Comparison of ENCODE assay signal across 19 cellular contexts in the genomic region with DNA sequence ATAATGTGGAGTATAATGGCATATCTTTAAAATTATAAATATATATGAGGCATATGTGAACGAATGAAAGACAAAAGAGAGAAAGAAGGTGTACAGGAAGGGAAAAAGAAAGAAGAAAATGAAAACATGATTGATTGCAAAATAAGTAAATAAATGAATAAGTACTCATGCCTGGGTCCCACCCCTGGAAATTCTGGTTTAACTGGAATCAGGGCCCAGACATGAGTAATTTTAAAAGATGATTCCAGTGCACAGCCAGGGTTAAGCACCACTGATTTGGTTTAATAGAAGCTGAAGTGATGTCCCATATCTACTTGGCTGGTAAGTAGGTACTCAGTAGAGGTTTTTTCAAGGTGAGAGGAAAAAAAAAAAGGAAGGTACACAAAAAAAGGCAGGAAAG. TPM values are rescaled to one million over a fixed set of nuclear protein-coding genes. Genes with fewer than 3 reads are reported as not detected.
A peak's percentile ranks its signal among the peaks of the same experiment; 100 is the strongest.
DNase-seq lines count a peak whose midpoint lies in the region; ATAC-seq and TF ChIP-seq lines count a peak whose summit lies in the region.
"Had no signal": no experiment of that assay in that cellular context is flagged by ENCODE, and none has a peak within 500 bp of the region (broad histone marks: within the 10 kb centered on the region; RNA-seq: fewer than 3 reads in every experiment).

No MANE protein-coding gene starts in this region.

- H2BK15ac ChIP-seq in mesendoderm (replicated peaks; ENCODE audit: low read depth), result no peak overlapping the region

- H2BK120ac ChIP-seq in trophoblast cell (ENCODE audit: insufficient read depth, low read length, poor library complexity) (peak overlapping the region; percentile 30), mesendoderm (ENCODE audit: low read depth, low read length) (no peak overlapping the region)

- H3F3A ChIP-seq in MM.1S (ENCODE audit: insufficient read depth, low read length), result peaks cover 13% of the 10 kb centered on the region

- DNase-seq in DMS53 (lab: John Stamatoyannopoulos, UW) (peak; percentile 82), MM.1S (no peak), trophoblast cell (peak; percentile 72 to 93), HuH-7.5 (ENCODE audit: low spot score) (no peak), caudate nucleus (lab: John Stamatoyannopoulos, UW) (no peak), mesendoderm (no peak)
- no peak for DNase-seq in stimulated activated effector memory CD8-positive, alpha-beta T cell treated with anti-CD3 and anti-CD28 coated beads, Interleukin-12 subunit alpha, Interleukin-12 subunit beta, amount 100 ng/mL, for 72 hours (ENCODE audit: low spot score in 2 of 2)
- DNase-seq: activated CD4-positive, CD25-positive, alpha-beta regulatory T cell; central memory CD4-positive, alpha-beta T cell; COR-L47; effector CD4-positive, alpha-beta T cell; KG1; NCI-H2227 treated with DMSO at 0.1 percent for 48 hours; Right ventricle myocardium superior; sigmoid colon; stimulated activated CD4-positive, alpha-beta T cell treated with anti-CD3 and anti-CD28 coated beads, Interleukin-2, amount 100 ng/mL, for 48 hours; T-helper 17 cell had no signal

- H2AK5ac ChIP-seq in trophoblast cell (ENCODE audit: low read length) (no peak overlapping the region), mesendoderm (ENCODE audit: low read length) (no peak overlapping the region)

- no peak overlapping the region for H2BK5ac ChIP-seq in trophoblast cell (ENCODE audit: low read depth, low read length, poor library complexity)
- no peak overlapping the region for H2BK5ac ChIP-seq in mesendoderm (ENCODE audit: low read length)

- H3K9ac ChIP-seq in MM.1S (ENCODE audit: low read length) (peak overlapping the region; percentile 69), trophoblast cell (ENCODE audit: low read length) (no peak overlapping the region), mesendoderm (ENCODE audit: low read length) (no peak overlapping the region)

- H4K8ac ChIP-seq in trophoblast cell (ENCODE audit: low read depth, low read length), result no peak overlapping the region
- H4K8ac ChIP-seq in mesendoderm (ENCODE audit: low read depth, low read length), result no peak overlapping the region

- no peaks in the 10 kb centered on the region for H3K4me1 Mint-ChIP-seq in stimulated activated effector memory CD8-positive, alpha-beta T cell treated with anti-CD3 and anti-CD28 coated beads, Interleukin-12 subunit alpha, Interleukin-12 subunit beta, amount 100 ng/mL, for 72 hours

- no peak overlapping the region for H3K27ac Mint-ChIP-seq in stimulated activated effector memory CD8-positive, alpha-beta T cell treated with anti-CD3 and anti-CD28 coated beads, Interleukin-12 subunit alpha, Interleukin-12 subunit beta, amount 100 ng/mL, for 72 hours
- H3K27ac Mint-ChIP-seq: activated T-helper 17 cell treated with anti-CD3 and anti-CD28 coated beads, Interleukin-2, amount 50 U/mL, for 72 hours; T-helper 17 cell had no signal

- H3K79me1 ChIP-seq in trophoblast cell (ENCODE audit: low read length) (peaks cover 2% of the 10 kb centered on the region), mesendoderm (ENCODE audit: low read length) (no peaks in the 10 kb centered on the region)

- H3K4me3 Mint-ChIP-seq in stimulated activated effector memory CD8-positive, alpha-beta T cell treated with anti-CD3 and anti-CD28 coated beads, Interleukin-12 subunit alpha, Interleukin-12 subunit beta, amount 100 ng/mL, for 72 hours, result no peak overlapping the region
- H3K4me3 Mint-ChIP-seq: activated T-helper 17 cell treated with anti-CD3 and anti-CD28 coated beads, Interleukin-2, amount 50 U/mL, for 72 hours; T-helper 17 cell had no signal

- H3K36me3 Mint-ChIP-seq in stimulated activated effector memory CD8-positive, alpha-beta T cell treated with anti-CD3 and anti-CD28 coated beads, Interleukin-12 subunit alpha, Interleukin-12 subunit beta, amount 100 ng/mL, for 72 hours, result no peaks in the 10 kb centered on the region

- peak overlapping the region; percentile 48 for H3K4me3 ChIP-seq in MM.1S (ENCODE audit: low read length)
- H3K4me3 ChIP-seq in trophoblast cell (ENCODE audit: low read depth, low read length), result no peak overlapping the region
- no peak overlapping the region for H3K4me3 ChIP-seq in mesendoderm (ENCODE audit: low read length)
- H3K4me3 ChIP-seq: sigmoid colon had no signal

- no peak overlapping the region for H3K14ac ChIP-seq in trophoblast cell (ENCODE audit: low read length)

- H3K23ac ChIP-seq in trophoblast cell (ENCODE audit: low read length) (no peak overlapping the region), mesendoderm (ENCODE audit: low read length) (no peak overlapping the region)

- no peak overlapping the region for H3K4ac ChIP-seq in trophoblast cell (ENCODE audit: low read depth, low read length)
- H3K4ac ChIP-seq in mesendoderm (ENCODE audit: low read depth, low read length), result no peak overlapping the region

- peak overlapping the region; percentile 61 for H4K91ac ChIP-seq in trophoblast cell (ENCODE audit: low read depth, low read length)

- H3K27me3 ChIP-seq in MM.1S (replicated peaks; ENCODE audit: insufficient read depth, low read length), result no peaks in the 10 kb centered on the region
- H3K27me3 ChIP-seq in trophoblast cell (ENCODE audit: insufficient read depth, low read length), result no peaks in the 10 kb centered on the region
- H3K27me3 ChIP-seq in mesendoderm (ENCODE audit: insufficient read depth, low read length, poor library complexity), result no peaks in the 10 kb centered on the region
- H3K27me3 ChIP-seq: sigmoid colon had no signal

- H3K79me2 ChIP-seq in MM.1S (ENCODE audit: low read length) (no peaks in the 10 kb centered on the region), trophoblast cell (ENCODE audit: control insufficient read depth, insufficient read depth, low read length, poor library complexity) (no peaks in the 10 kb centered on the region), mesendoderm (ENCODE audit: control insufficient read depth, insufficient read depth, low read length) (no peaks in the 10 kb centered on the region)

- peak overlapping the region; percentile 90 for H3K27ac ChIP-seq in MM.1S (ENCODE audit: low read length)
- H3K27ac ChIP-seq in trophoblast cell (ENCODE audit: low read depth, low read length), result no peak overlapping the region
- H3K27ac ChIP-seq in caudate nucleus (ENCODE audit: low read depth, low read length), result no peak overlapping the region
- no peak overlapping the region for H3K27ac ChIP-seq in mesendoderm (ENCODE audit: low read depth, low read length)
- H3K27ac ChIP-seq: sigmoid colon had no signal

- peak overlapping the region; percentile 85 for H2AFZ ChIP-seq in MM.1S (ENCODE audit: low read length)
- H2AFZ ChIP-seq in trophoblast cell (ENCODE audit: insufficient read depth, low read length, poor library complexity), result no peak overlapping the region

- no peak overlapping the region for H3K18ac ChIP-seq in trophoblast cell (ENCODE audit: low read length)
- no peak overlapping the region for H3K18ac ChIP-seq in mesendoderm (ENCODE audit: low read length)

- H3K9me3 ChIP-seq in MM.1S (replicated peaks; ENCODE audit: insufficient read depth, low read length), result no peaks in the 10 kb centered on the region
- H3K9me3 ChIP-seq in trophoblast cell (ENCODE audit: insufficient read depth, low read depth, low read length), result peaks cover 2% of the 10 kb centered on the region
- H3K9me3 ChIP-seq: sigmoid colon had no signal

- H3K4me2 ChIP-seq in MM.1S (ENCODE audit: low read depth, low read length) (peak overlapping the region; percentile 71), trophoblast cell (ENCODE audit: low read length) (no peak overlapping the region), mesendoderm (ENCODE audit: low read length) (no peak overlapping the region)

- ATAC-seq in esophagus mucosa, result peak; percentile 90
- ATAC-seq in stimulated activated effector memory CD8-positive, alpha-beta T cell treated with anti-CD3 and anti-CD28 coated beads, Interleukin-12 subunit alpha, Interleukin-12 subunit beta, amount 100 ng/mL, for 72 hours, result no peak
- ATAC-seq: activated T-helper 17 cell treated with anti-CD3 and anti-CD28 coated beads, Interleukin-2, amount 50 U/mL, for 72 hours; T-helper 17 cell had no signal

- no peaks in the 10 kb centered on the region for H4K20me1 ChIP-seq in MM.1S (ENCODE audit: insufficient read depth, low read length)

- H4K5ac ChIP-seq in mesendoderm (ENCODE audit: low read length), result no peak overlapping the region

- H3K4me1 ChIP-seq in MM.1S (ENCODE audit: low read length), result peaks cover 21% of the 10 kb centered on the region
- peaks cover 8 to 11% of the 10 kb centered on the region in 2 experiments for H3K4me1 ChIP-seq in trophoblast cell (ENCODE audit: control insufficient read depth in 1 of 2, insufficient read depth in 2 of 2, low read length in 2 of 2)
- no peaks in the 10 kb centered on the region for H3K4me1 ChIP-seq in mesendoderm (ENCODE audit: control insufficient read depth, low read depth, low read length)
- H3K4me1 ChIP-seq: sigmoid colon had no signal

- H3K56ac ChIP-seq in mesendoderm (ENCODE audit: low read length), result no peak overlapping the region

- H3K9me3 Mint-ChIP-seq in stimulated activated effector memory CD8-positive, alpha-beta T cell treated with anti-CD3 and anti-CD28 coated beads, Interleukin-12 subunit alpha, Interleukin-12 subunit beta, amount 100 ng/mL, for 72 hours, result no peaks in the 10 kb centered on the region
- H3K9me3 Mint-ChIP-seq: activated T-helper 17 cell treated with anti-CD3 and anti-CD28 coated beads, Interleukin-2, amount 50 U/mL, for 72 hours had no signal

- H3K36me3 ChIP-seq in MM.1S (replicated peaks; ENCODE audit: insufficient read depth, low read length), result no peaks in the 10 kb centered on the region
- H3K36me3 ChIP-seq in trophoblast cell (ENCODE audit: control insufficient read depth in 1 of 2, insufficient read depth in 2 of 2, low read length in 2 of 2), result no peaks in the 10 kb centered on the region
- no peaks in the 10 kb centered on the region for H3K36me3 ChIP-seq in mesendoderm (ENCODE audit: control insufficient read depth, insufficient read depth, low read length)
- H3K36me3 ChIP-seq: sigmoid colon had no signal

- TF ChIP-seq CTCF in MM.1S (IDR thresholded peaks at IDR 0.05; ENCODE audit: low read length), result no peak

- no peaks in the 10 kb centered on the region for H3K9me2 ChIP-seq in MM.1S (replicated peaks; ENCODE audit: insufficient read depth, low read length)

- H2BK12ac ChIP-seq in trophoblast cell (ENCODE audit: low read length), result no peak overlapping the region

- no CpG with 5 or more reads among the region's 1 CpG for WGBS in trophoblast cell (ENCODE audit: extremely low coverage, insufficient coverage, insufficient read length)
- WGBS in mesendoderm (ENCODE audit: extremely low coverage, insufficient coverage, low lambda C conversion rate), result no CpG with 5 or more reads among the region's 1 CpG

- no peak overlapping the region for H4K12ac ChIP-seq in trophoblast cell (ENCODE audit: low read depth, low read length)

RNA-seq across cellular contexts. Expression of a gene that starts 34.0 kb away (rescaled TPM):
- total RNA-seq in esophagus mucosa, result 7.6 TPM
- polyA plus RNA-seq in trophoblast cell (2013), result 19.5 and 20.6 TPM in 2 replicates
- 67.4 TPM for polyA plus RNA-seq in mesendoderm (2013, experiment 1 of 2)
- 65.4 TPM for polyA plus RNA-seq in mesendoderm (2013, experiment 2 of 2)

Comparison
In these comparisons a context has a peak if more than half of its experiments do, and no peak if none do; other contexts are left out.
1. DNase-seq: peak in DMS53 (single experiment) and trophoblast cell (2 of 2); none in MM.1S (single experiment), HuH-7.5 (single experiment), caudate nucleus (0 of 61), mesendoderm (single experiment) and stimulated activated effector memory CD8-positive, alpha-beta T cell treated with anti-CD3 and anti-CD28 coated beads, Interleukin-12 subunit alpha, Interleukin-12 subunit beta, amount 100 ng/mL, for 72 hours (0 of 2).